Comparison of ENCODE assay signal across 27 cellular contexts in genomic region chr5:178583279-178583678, GRCh38. TPM values are rescaled to one million over a fixed set of nuclear protein-coding genes. Genes with fewer than 3 reads are reported as not detected.
"Had no signal": no experiment of that assay in that cellular context is flagged by ENCODE, and none has a peak within 500 bp of the region (broad histone marks: within the 10 kb centered on the region; RNA-seq: fewer than 3 reads in every experiment).

No MANE protein-coding gene starts in this region.

- H3K4me1 Mint-ChIP-seq: immature natural killer cell had no signal

- H3K27ac Mint-ChIP-seq: dendritic cell treated with granulocyte-macrophage colony-stimulating factor and Interleukin-4, amounts not matched to agents 40 ng/mL and 50 ng/mL, for 4 days; effector memory CD8-positive, alpha-beta T cell; endodermal cell; immature natural killer cell; mesothelial cell of epicardium had no signal

- H3K9me3 Mint-ChIP-seq: dendritic cell treated with granulocyte-macrophage colony-stimulating factor and Interleukin-4, amounts not matched to agents 40 ng/mL and 50 ng/mL, for 4 days; effector memory CD8-positive, alpha-beta T cell; immature natural killer cell; mesothelial cell of epicardium had no signal

- ATAC-seq: effector memory CD8-positive, alpha-beta T cell; esophagus mucosa; foreskin keratinocyte; gastroesophageal sphincter; heart left ventricle; left colon; left lobe of liver; left ventricle myocardium superior; lower lobe of right lung; mucosa of descending colon had no signal

- H3K4me1 ChIP-seq: colonic mucosa, foreskin keratinocyte, gastroesophageal sphincter, lower lobe of right lung had no signal

- H3K36me3 Mint-ChIP-seq: immature natural killer cell, mesothelial cell of epicardium had no signal

- DNase-seq: colonic mucosa; cortex of kidney; effector CD8-positive, alpha-beta T cell; effector memory CD8-positive, alpha-beta T cell; endodermal cell; erythroblast; foreskin keratinocyte; heart left ventricle; hypothalamus; immature natural killer cell; islet precursor cell; kidney; kidney glomerular epithelial cell; left colon; left ventricle myocardium superior; lower lobe of right lung; mesenchymal stem cell; mucosa of descending colon had no signal

- H3K4me3 Mint-ChIP-seq: dendritic cell treated with granulocyte-macrophage colony-stimulating factor and Interleukin-4, amounts not matched to agents 40 ng/mL and 50 ng/mL, for 4 days; effector memory CD8-positive, alpha-beta T cell; endodermal cell; immature natural killer cell; mesothelial cell of epicardium had no signal

- H3K27ac ChIP-seq: colonic mucosa, epithelial cell of prostate, foreskin keratinocyte, gastroesophageal sphincter, heart left ventricle, hepatocyte, lower lobe of right lung had no signal

- H3K4me3 ChIP-seq: colonic mucosa, gastroesophageal sphincter, heart left ventricle, hepatocyte, lower lobe of right lung, mucosa of descending colon had no signal

- H3K9me3 ChIP-seq: colonic mucosa, gastroesophageal sphincter, heart left ventricle, lower lobe of right lung, mucosa of descending colon had no signal

- H3K36me3 ChIP-seq: colonic mucosa, gastroesophageal sphincter, heart left ventricle, lower lobe of right lung had no signal

RNA-seq across cellular contexts. Expression of gene COL23A1, which starts 6.9 kb away (rescaled TPM):
- total RNA-seq: fibroblast of lung, fibroblast of villous mesenchyme had no signal
